ENCODE assay signal across 10 cellular contexts in the genomic region with DNA sequence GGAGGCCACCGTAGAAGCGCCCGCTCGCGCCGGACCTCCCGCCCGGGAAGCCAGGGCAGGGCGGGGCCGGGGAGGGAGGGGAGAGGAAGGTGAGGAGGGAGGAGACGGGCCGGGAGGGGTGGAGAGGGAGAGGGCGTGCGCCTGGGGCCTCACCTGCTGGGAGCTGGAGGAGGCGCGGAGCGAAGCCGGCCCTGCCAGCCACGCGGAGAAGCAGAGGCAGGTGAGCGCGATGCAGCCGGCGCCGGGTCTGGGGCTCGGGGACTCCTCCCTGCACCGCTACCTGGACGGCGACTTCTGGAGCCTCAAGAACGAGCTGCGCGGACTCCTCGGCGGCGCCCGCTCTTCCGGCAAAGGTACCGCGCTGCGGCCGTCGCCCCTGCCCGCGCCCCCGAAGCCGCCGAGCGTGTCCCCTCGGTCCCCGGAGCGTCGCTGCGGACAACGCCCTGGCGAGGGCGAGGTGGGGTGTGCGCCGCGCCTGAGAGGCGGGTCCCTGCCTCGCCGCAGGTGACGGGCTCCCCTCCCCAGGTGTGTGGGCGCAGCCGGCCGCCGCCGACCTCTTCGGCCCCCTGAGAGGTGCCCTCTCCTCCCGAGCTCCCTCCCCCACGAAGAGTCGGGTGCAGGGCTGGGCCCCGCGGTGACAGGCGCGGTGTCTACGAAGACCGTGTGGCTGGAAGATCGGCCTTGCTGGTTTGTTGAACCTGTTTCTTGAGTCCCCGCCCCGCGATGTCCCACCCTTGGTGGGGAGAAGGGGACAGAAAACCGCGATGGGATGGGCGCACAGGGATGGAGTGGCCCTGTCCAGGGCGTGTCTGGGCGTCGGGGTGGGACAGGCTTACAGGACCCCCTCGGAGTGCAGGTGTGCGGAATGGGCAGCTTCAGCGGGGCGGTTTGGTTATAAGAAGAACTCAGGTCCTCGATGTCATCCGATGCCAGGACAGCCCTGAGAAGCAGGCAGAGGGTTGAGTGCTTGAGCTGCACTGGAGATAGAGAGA. TPM values are rescaled to one million over a fixed set of nuclear protein-coding genes. Genes with fewer than 3 reads are reported as not detected.
A peak's percentile ranks its signal among the peaks of the same experiment; 100 is the strongest.
DNase-seq lines count a peak whose midpoint lies in the region; ATAC-seq, FAIRE-seq and TF ChIP-seq lines count a peak whose summit lies in the region.
"Had no signal": no experiment of that assay in that cellular context is flagged by ENCODE, and none has a peak within 500 bp of the region (broad histone marks: within the 10 kb centered on the region; RNA-seq: fewer than 3 reads in every experiment).

A gene (plus strand): TSS at position 152 of the 992 bp plus-strand sequence. CDS start 35,817 bp downstream, outside the sequence.

- H3K27ac ChIP-seq in VCaP (peak within 1 kb of the TSS; percentile 90), iPS-18a (ENCODE audit: low read length) (no peak within 1 kb of the TSS), stomach (no peak within 1 kb of the TSS)
- H3K27ac ChIP-seq: SK-N-MC had no signal

- H3K4me3 ChIP-seq in iPS-18a (ENCODE audit: low read length) (peak within 1 kb of the TSS; percentile 71), stomach (peak within 1 kb of the TSS; percentile 36 to 60 (median 44))
- H3K4me3 ChIP-seq: SK-N-MC had no signal

- H3K36me3 ChIP-seq in iPS-18a (ENCODE audit: control insufficient read depth, low read depth, low read length) (no peaks in the 10 kb centered on the region), stomach (no peaks in the 10 kb centered on the region)

- H3K9me3 ChIP-seq in iPS-18a (ENCODE audit: control insufficient read depth, low read depth, low read length) (no peaks in the 10 kb centered on the region), stomach (no peaks in the 10 kb centered on the region)

- peak within 1 kb of the TSS; percentile 28 for H3K9ac ChIP-seq in iPS-18a (ENCODE audit: low read length)

- H3K27me3 ChIP-seq in iPS-18a (ENCODE audit: control insufficient read depth, insufficient read depth, low read length) (peaks cover 32% of the 10 kb centered on the region), stomach (peaks cover 6 to 71% (median 24%) of the 10 kb centered on the region in 3 donors)

- H3K4me1 ChIP-seq in iPS-18a (ENCODE audit: control insufficient read depth, low read depth, low read length) (peaks cover 37% of the 10 kb centered on the region), stomach (peaks cover 6 to 17% (median 16%) of the 10 kb centered on the region in 4 donors)

- no peak for FAIRE-seq in urothelium cell line (lab: Jason Lieb, UNC)

- 2 to 13% (median 3%) methylated on average over 32 to 94 of the region's 94 CpGs for WGBS in stomach, 5 donors

- TF ChIP-seq EP300 in stomach (IDR thresholded peaks at IDR 0.05), result no peak

- TF ChIP-seq POLR2A in stomach (IDR thresholded peaks at IDR 0.05), result no peak

- intact Hi-C loops in stomach (cut with DNase I; ENCODE audit: low total_unique reads), result no loop called here

- TF ChIP-seq CTCF in VCaP (conservative IDR thresholded peaks at IDR 0.05) (no peak), stomach (IDR thresholded peaks at IDR 0.05) (no peak)

- ATAC-seq in activated CD4-positive, CD25-positive, alpha-beta regulatory T cell treated with anti-CD3 and anti-CD28 coated beads, Interleukin-2, amount 50 U/mL, for 24 hours, result peak; percentile 36 to 39
- ATAC-seq in HG03520 (IDR thresholded peaks at IDR 0.05; ENCODE audit: unreplicated experiment), result no peak

- DNase-seq in activated CD4-positive, CD25-positive, alpha-beta regulatory T cell treated with anti-CD3 and anti-CD28 coated beads, Interleukin-2, amount 50 U/mL, for 72 hours, result no peak
- DNase-seq in stomach (peak; percentile 72), HPDE6-E6E7 (ENCODE audit: extremely low spot score) (no peak), urothelium cell line (ENCODE audit: low spot score) (no peak)

RNA-seq across cellular contexts. Expression of the gene that starts here (rescaled TPM):
- 1 to 10 TPM in 1 of 5 donors, under 1 TPM in 2, not detected in 2; 0.45 to 1.3 (median 0.58) TPM for total RNA-seq in stomach
- polyA plus RNA-seq in stomach, result under 1 TPM in 2 of 3 donors, not detected in 1; 0.10 to 0.25 TPM
- total RNA-seq: myocyte had no signal
